Comparison of ENCODE assay signal across 19 cellular contexts in genomic region chr11:19216709-19217374, GRCh38. TPM values are rescaled to one million over a fixed set of nuclear protein-coding genes. Genes with fewer than 3 reads are reported as not detected.
"Had no signal": no experiment of that assay in that cellular context is flagged by ENCODE, and none has a peak within 500 bp of the region (broad histone marks: within the 10 kb centered on the region; RNA-seq: fewer than 3 reads in every experiment).

No MANE protein-coding gene starts in this region.

- H3K36me3 ChIP-seq: colonic mucosa, gastroesophageal sphincter, heart right ventricle, spleen had no signal

- H3K27ac ChIP-seq: colonic mucosa, gastroesophageal sphincter, spleen, VCaP had no signal

- H3K4me3 ChIP-seq: colonic mucosa, gastroesophageal sphincter, heart right ventricle, lung, spleen had no signal

- DNase-seq: activated CD4-positive, alpha-beta T cell treated with anti-CD3 and anti-CD28 coated beads for 1 hour; activated CD4-positive, alpha-beta T cell treated with anti-CD3 and anti-CD28 coated beads, Interleukin-2, amount 50 U/mL, for 48 hours; activated CD8-positive, alpha-beta memory T cell treated with anti-CD3 and anti-CD28 coated beads, Interleukin-2, amount 10 ng/mL, durations not matched to agents 7 days and 5 days; activated naive CD4-positive, alpha-beta T cell treated with anti-CD3 and anti-CD28 coated beads, Interleukin-2, amount 10 ng/mL, durations not matched to agents 7 days and 5 days; activated T-cell treated with anti-CD3 and anti-CD28 coated beads, Interleukin-2, amount 50 U/mL, for 24 hours; caudate nucleus; colonic mucosa; heart right ventricle; left colon; spleen; T1000 had no signal

- H3K9me3 ChIP-seq: colonic mucosa, heart right ventricle, spleen had no signal

- H3K27me3 ChIP-seq: colonic mucosa, gastroesophageal sphincter, heart right ventricle, spleen had no signal

- H3K4me1 ChIP-seq: colonic mucosa, gastroesophageal sphincter, spleen had no signal

- FAIRE-seq: astrocyte had no signal

RNA-seq across cellular contexts. Expression of gene CSRP3, which starts 15.1 kb away (rescaled TPM):
- total RNA-seq: activated CD8-positive, alpha-beta memory T cell treated with anti-CD3 and anti-CD28 coated beads, Interleukin-2, amount 10 ng/mL, durations not matched to agents 7 days and 5 days; left colon; neural crest cell; osteocyte; pulmonary artery endothelial cell; sciatic nerve; spleen had no signal
